ENCODE assay signal across 7 cellular contexts in the genomic region with DNA sequence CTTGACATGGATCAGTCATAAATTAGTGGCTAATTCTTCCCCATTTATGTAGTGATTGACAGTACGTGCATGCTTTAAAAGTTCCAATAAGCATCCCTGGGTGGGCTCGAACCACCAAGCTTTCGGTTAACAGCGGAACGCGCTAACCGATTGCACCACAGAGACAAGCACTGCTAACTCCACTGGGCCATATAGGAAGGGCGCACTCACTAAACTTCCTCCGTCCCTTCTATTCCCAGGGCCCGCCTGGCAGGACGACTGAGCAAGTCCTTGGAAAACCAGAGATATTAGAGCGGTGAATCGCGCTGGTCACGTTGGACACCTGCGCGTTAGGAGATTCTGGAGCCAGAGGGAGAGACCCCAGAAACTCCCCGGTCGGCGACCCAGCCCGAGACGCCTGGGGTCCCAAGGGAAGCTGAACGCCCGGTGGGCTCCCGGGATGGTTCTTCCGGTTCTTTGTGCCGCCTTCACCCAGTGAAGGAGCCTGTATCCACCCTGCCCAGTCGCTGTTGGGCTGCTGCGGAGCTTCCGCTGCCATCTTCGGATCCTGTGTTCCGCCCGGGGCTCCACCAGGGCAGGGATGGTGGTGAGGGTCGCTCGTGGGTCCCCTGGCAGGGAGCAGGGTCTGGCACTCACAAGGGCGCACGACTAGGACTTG.
DNase-seq lines count a peak whose midpoint lies in the region; ATAC-seq and TF ChIP-seq lines count a peak whose summit lies in the region.
"Not testable (repeated sequence)": the region's sequence is repeated elsewhere in the genome, so short reads cannot be mapped to it uniquely, and the experiment has no call there.

No MANE protein-coding gene starts in this region.

- H3K9me3 Mint-ChIP-seq in activated naive CD8-positive, alpha-beta T cell treated with anti-CD3 and anti-CD28 coated beads, Interleukin-2, amount 10 ng/mL, durations not matched to agents 7 days and 5 days; endodermal cell; naive B cell: not testable (repeated sequence)

- not testable (repeated sequence) for H3K27me3 Mint-ChIP-seq in activated naive CD8-positive, alpha-beta T cell treated with anti-CD3 and anti-CD28 coated beads, Interleukin-2, amount 10 ng/mL, durations not matched to agents 7 days and 5 days; endodermal cell (ENCODE audit: insufficient read depth); naive B cell

- not testable (repeated sequence) for DNase-seq in GM12865 (ENCODE audit: low read depth); activated naive CD8-positive, alpha-beta T cell treated with anti-CD3 and anti-CD28 coated beads, Interleukin-2, amount 10 ng/mL, durations not matched to agents 7 days and 5 days
- peak; percentile 12 for DNase-seq in activated CD4-positive, alpha-beta T cell treated with anti-CD3 and anti-CD28 coated beads for 48 hours
- DNase-seq in endodermal cell (peak; percentile 69), naive B cell (peak; percentile 8)
- DNase-seq in stimulated activated CD4-positive, alpha-beta T cell treated with anti-CD3 and anti-CD28 coated beads, Interleukin-15, amount 100 ng/mL, for 24 hours: peak; percentile 20

- not testable (repeated sequence) for H3K9me3 ChIP-seq in endodermal cell (ENCODE audit: control insufficient read depth, low read length)

- H3K9ac ChIP-seq in endodermal cell (ENCODE audit: extremely low read depth, low read length, poor library complexity, severe bottlenecking): not testable (repeated sequence)

- not testable (repeated sequence) for H3K4me1 Mint-ChIP-seq in activated naive CD8-positive, alpha-beta T cell treated with anti-CD3 and anti-CD28 coated beads, Interleukin-2, amount 10 ng/mL, durations not matched to agents 7 days and 5 days; endodermal cell; naive B cell

- not testable (repeated sequence) for H3K27me3 ChIP-seq in endodermal cell (ENCODE audit: control insufficient read depth, insufficient read depth, low read length, poor library complexity, severe bottlenecking)

- not testable (repeated sequence) for H3K36me3 Mint-ChIP-seq in activated naive CD8-positive, alpha-beta T cell treated with anti-CD3 and anti-CD28 coated beads, Interleukin-2, amount 10 ng/mL, durations not matched to agents 7 days and 5 days; endodermal cell (ENCODE audit: low read depth); naive B cell

- H3K4me1 ChIP-seq in endodermal cell (ENCODE audit: control insufficient read depth, insufficient read depth, low read length): not testable (repeated sequence)

- TF ChIP-seq CTCF in GM12865 (IDR thresholded peaks at IDR 0.05; ENCODE audit: insufficient read depth, low read depth, low read length, missing control alignments); endodermal cell (conservative IDR thresholded peaks at IDR 0.05): not testable (repeated sequence)

- H3K36me3 ChIP-seq in endodermal cell (ENCODE audit: control insufficient read depth, insufficient read depth, low read length): not testable (repeated sequence)

- H3K27ac Mint-ChIP-seq in activated naive CD8-positive, alpha-beta T cell treated with anti-CD3 and anti-CD28 coated beads, Interleukin-2, amount 10 ng/mL, durations not matched to agents 7 days and 5 days: peak overlapping the region; percentile 31
- H3K27ac Mint-ChIP-seq in endodermal cell: not testable (repeated sequence)
- peak overlapping the region in 5 of 6 donors; percentile 12 to 95 (median 74) for H3K27ac Mint-ChIP-seq in naive B cell

- WGBS in endodermal cell (ENCODE audit: insufficient coverage in 1 of 2, insufficient read length in 1 of 2), 2 experiments: 70% methylated on average over 16 of the region's 37 CpGs; no CpG with 5 or more reads in 1 of the 2 experiments

- POLR2A ChIA-PET in activated naive CD8-positive, alpha-beta T cell treated with anti-CD3 and anti-CD28 coated beads, Interleukin-2, amount 10 ng/mL, durations not matched to agents 7 days and 5 days (lab: Charles Lee): not testable (repeated sequence)

- ATAC-seq in activated naive CD8-positive, alpha-beta T cell treated with anti-CD3 and anti-CD28 coated beads, Interleukin-2, amount 10 ng/mL, durations not matched to agents 7 days and 5 days (ENCODE audit: low read depth): peak; percentile 52
- ATAC-seq in naive B cell (ENCODE audit: low read depth in 2 of 2): peak; percentile 65

- H3K4me3 ChIP-seq in GM12865 (ENCODE audit: low read depth, low read length): peak overlapping the region; percentile 24; the same call in 1 of the 2 replicates
- H3K4me3 ChIP-seq in endodermal cell (ENCODE audit: low read length): not testable (repeated sequence)
- H3K4me3 ChIP-seq in iPS-11a (ENCODE audit: low read depth, low read length): peak overlapping the region; percentile 33

- not testable (repeated sequence) for H3K27ac ChIP-seq in endodermal cell (ENCODE audit: low read depth, low read length)

- H3K4me3 Mint-ChIP-seq in activated naive CD8-positive, alpha-beta T cell treated with anti-CD3 and anti-CD28 coated beads, Interleukin-2, amount 10 ng/mL, durations not matched to agents 7 days and 5 days: peak overlapping the region; percentile 88
- H3K4me3 Mint-ChIP-seq in endodermal cell: peak overlapping the region; percentile 67
- peak overlapping the region; percentile 86 to 95 (median 92) for H3K4me3 Mint-ChIP-seq in naive B cell
